ENCODE assay signal across 26 cellular contexts in genomic region chr13:46307554-46307953, GRCh38.
DNase-seq lines count a peak whose midpoint lies in the region; ATAC-seq and TF ChIP-seq lines count a peak whose summit lies in the region.
"Had no signal": no experiment of that assay in that cellular context is flagged by ENCODE, and none has a peak within 500 bp of the region (broad histone marks: within the 10 kb centered on the region; RNA-seq: fewer than 3 reads in every experiment).

No MANE protein-coding gene starts in this region.

- H3K27ac ChIP-seq in SK-N-SH (ENCODE audit: low read depth in 2 of 2, low read length in 1 of 2) (no peak overlapping the region), PC-9 (no peak overlapping the region)
- H3K27ac ChIP-seq: colonic mucosa, esophagus muscularis mucosa, gastroesophageal sphincter, hepatocyte, neutrophil, SK-N-MC, testis had no signal

- H3K4me1 ChIP-seq in SK-N-SH (ENCODE audit: control insufficient read depth in 1 of 2, insufficient read depth in 2 of 2, low read depth in 1 of 2, low read length in 1 of 2) (no peaks in the 10 kb centered on the region), PC-9 (replicated peaks; ENCODE audit: insufficient read depth) (no peaks in the 10 kb centered on the region)
- H3K4me1 ChIP-seq: colonic mucosa, esophagus muscularis mucosa, gastroesophageal sphincter, testis had no signal

- POLR2A ChIA-PET in SK-N-SH (lab: Yijun Ruan, JAX), result no interaction called here
- POLR2A ChIA-PET in PC-9 (lab: Charles Lee; ENCODE audit: unreplicated experiment), result no interaction called here

- no peak overlapping the region for H3K9ac ChIP-seq in SK-N-SH

- no peaks in the 10 kb centered on the region for H4K20me1 ChIP-seq in SK-N-SH (ENCODE audit: insufficient read depth)
- no peaks in the 10 kb centered on the region for H4K20me1 ChIP-seq in PC-9 (ENCODE audit: insufficient read depth)

- H3K4me2 ChIP-seq in SK-N-SH (no peak overlapping the region), PC-9 (no peak overlapping the region)
- H3K4me2 ChIP-seq: hepatocyte had no signal

- no peak overlapping the region for H3K4me3 ChIP-seq in SK-N-SH (ENCODE audit: low read depth in 2 of 2, low read length in 1 of 2)
- H3K4me3 ChIP-seq in PC-9, result no peak overlapping the region
- H3K4me3 ChIP-seq in epithelial cell of esophagus (ENCODE audit: low read length), result no peak overlapping the region
- H3K4me3 ChIP-seq: colonic mucosa, esophagus muscularis mucosa, gastroesophageal sphincter, hepatocyte, SK-N-MC, testis had no signal

- H2AFZ ChIP-seq in SK-N-SH (ENCODE audit: low read depth), result no peak overlapping the region
- peak overlapping the region; percentile 26; the same call in 1 of the 2 replicates for H2AFZ ChIP-seq in PC-9
- H2AFZ ChIP-seq: hepatocyte had no signal

- H3K9me3 ChIP-seq in SK-N-SH (no peaks in the 10 kb centered on the region), PC-9 (ENCODE audit: insufficient read depth, low read depth) (no peaks in the 10 kb centered on the region)
- H3K9me3 ChIP-seq: colonic mucosa, neutrophil, testis had no signal

- TF ChIP-seq EP300 in SK-N-SH (IDR thresholded peaks at IDR 0.05; ENCODE audit: borderline replicate concordance in 1 of 2, low read depth in 1 of 2, low read length in 1 of 2), result no peak

- no peaks in the 10 kb centered on the region for H3K79me2 ChIP-seq in SK-N-SH (ENCODE audit: insufficient read depth)
- no peaks in the 10 kb centered on the region for H3K79me2 ChIP-seq in PC-9 (ENCODE audit: low read depth)
- H3K79me2 ChIP-seq: hepatocyte had no signal

- 0 out of 2 replicates have a peak, but pooled peaks have one; percentile 8 for TF ChIP-seq CTCF in SK-N-SH (IDR thresholded peaks at IDR 0.05)
- no peak for TF ChIP-seq CTCF in PC-9 (conservative IDR thresholded peaks at IDR 0.05)
- no peak for TF ChIP-seq CTCF in epithelial cell of esophagus (IDR thresholded peaks at IDR 0.05; ENCODE audit: insufficient read depth, low read depth, low read length, missing control alignments)

- H3K36me3 ChIP-seq in SK-N-SH (replicated peaks in 1 of 2; ENCODE audit: control insufficient read depth in 1 of 2, insufficient read depth in 2 of 2, low read length in 1 of 2) (no peaks in the 10 kb centered on the region), PC-9 (ENCODE audit: low read depth) (no peaks in the 10 kb centered on the region)
- H3K36me3 ChIP-seq: colonic mucosa, esophagus muscularis mucosa, gastroesophageal sphincter, neutrophil had no signal

- 50% methylated on average over 1 of the region's 1 CpG for WGBS in SK-N-SH (ENCODE audit: low lambda C conversion rate)

- CTCF ChIA-PET in SK-N-SH (lab: Yijun Ruan, JAX), result no interaction called here
- CTCF ChIA-PET in PC-9 (lab: Charles Lee), result no interaction called here

- BruUV-seq in PC-9 (replicated peaks; lab: Mats Ljungman, UMichigan), result no TSS peak

- ATAC-seq in SK-N-SH treated with all-trans-retinoic acid at 6 μM for 48 hours, result no peak
- ATAC-seq in HG03571 (IDR thresholded peaks at IDR 0.05; ENCODE audit: unreplicated experiment), result no peak
- no peak for ATAC-seq in GM21367 (IDR thresholded peaks at IDR 0.05; ENCODE audit: unreplicated experiment)
- ATAC-seq: activated CD8-positive, alpha-beta T cell treated with anti-CD3 and anti-CD28 coated beads for 36 hours; activated T-helper 17 cell treated with anti-CD3 and anti-CD28 coated beads, Interleukin-2, amount 50 U/mL, for 72 hours; CD8-positive, alpha-beta T cell; gastroesophageal sphincter; left colon had no signal

- TF ChIP-seq RAD21 in SK-N-SH (IDR thresholded peaks at IDR 0.05; ENCODE audit: low read length), result no peak

- H3K9me2 ChIP-seq in SK-N-SH, result no peaks in the 10 kb centered on the region
- H3K9me2 ChIP-seq in PC-9 (ENCODE audit: insufficient read depth), result no peaks in the 10 kb centered on the region

- no peaks in the 10 kb centered on the region for H3F3A ChIP-seq in SK-N-SH (replicated peaks; ENCODE audit: insufficient read depth)
- H3F3A ChIP-seq in PC-9 (ENCODE audit: insufficient read depth, low read depth), result no peaks in the 10 kb centered on the region

- H3K27me3 ChIP-seq in SK-N-SH (ENCODE audit: insufficient read depth) (no peaks in the 10 kb centered on the region), PC-9 (ENCODE audit: insufficient read depth, low read depth) (no peaks in the 10 kb centered on the region)
- H3K27me3 ChIP-seq: colonic mucosa, esophagus muscularis mucosa, gastroesophageal sphincter, hepatocyte, neutrophil, testis had no signal

- DNase-seq in SK-N-SH, result no peak
- no peak for DNase-seq in PC-9
- peak; percentile 19 for DNase-seq in epithelial cell of esophagus (ENCODE audit: low read depth)
- no peak for DNase-seq in GDM1 (lab: John Stamatoyannopoulos, UW)
- no peak for DNase-seq in NCI-H1092 (lab: John Stamatoyannopoulos, UW)
- DNase-seq: activated CD8-positive, alpha-beta T cell treated with anti-CD3 and anti-CD28 coated beads for 36 hours; CD8-positive, alpha-beta T cell; colonic mucosa; H9; KBM-7; left colon; NCI-H1694 treated with DMSO at 0.1 percent for 48 hours; NCI-H2171 treated with DMSO at 0.1 percent for 48 hours; RPMI8226; stimulated activated naive CD4-positive, alpha-beta T cell treated with Interleukin-2 at 50 U/mL for 16 hours; T-helper 2 cell; testis had no signal

- intact Hi-C loops in PC-9 (cut with micrococcal nuclease; ENCODE audit: unreplicated experiment), result no loop called here

TF ChIP-seq in SK-N-SH, 30 proteins besides CTCF, POLR2A, EP300 and RAD21:
- TF ChIP-seq FOSL2 (IDR thresholded peaks at IDR 0.05; ENCODE audit: borderline replicate concordance, low read depth) (no peak), GABPA (IDR thresholded peaks at IDR 0.05; ENCODE audit: low read depth) (no peak)

TF ChIP-seq in SK-N-SH treated with all-trans-retinoic acid at 6 μM for 48 hours, 23 proteins besides CTCF, POLR2A, EP300 and RAD21 (continues in another document):
- TF ChIP-seq, protein P1, sequence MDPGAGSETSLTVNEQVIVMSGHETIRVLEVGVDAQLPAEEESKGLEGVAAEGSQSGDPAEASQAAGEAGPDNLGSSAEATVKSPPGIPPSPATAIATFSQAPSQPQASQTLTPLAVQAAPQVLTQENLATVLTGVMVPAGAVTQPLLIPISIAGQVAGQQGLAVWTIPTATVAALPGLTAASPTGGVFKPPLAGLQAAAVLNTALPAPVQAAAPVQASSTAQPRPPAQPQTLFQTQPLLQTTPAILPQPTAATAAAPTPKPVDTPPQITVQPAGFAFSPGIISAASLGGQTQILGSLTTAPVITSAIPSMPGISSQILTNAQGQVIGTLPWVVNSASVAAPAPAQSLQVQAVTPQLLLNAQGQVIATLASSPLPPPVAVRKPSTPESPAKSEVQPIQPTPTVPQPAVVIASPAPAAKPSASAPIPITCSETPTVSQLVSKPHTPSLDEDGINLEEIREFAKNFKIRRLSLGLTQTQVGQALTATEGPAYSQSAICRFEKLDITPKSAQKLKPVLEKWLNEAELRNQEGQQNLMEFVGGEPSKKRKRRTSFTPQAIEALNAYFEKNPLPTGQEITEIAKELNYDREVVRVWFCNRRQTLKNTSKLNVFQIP (CRISPR knock-in tag; IDR thresholded peaks at IDR 0.05; ENCODE audit: borderline replicate concordance, low read depth), result no peak
- TF ChIP-seq PPARA (CRISPR knock-in tag; IDR thresholded peaks at IDR 0.05; ENCODE audit: borderline replicate concordance) (no peak), ISL1 (CRISPR knock-in tag; IDR thresholded peaks at IDR 0.05) (no peak), CSRNP3 (CRISPR knock-in tag; IDR thresholded peaks at IDR 0.05) (no peak), ZNF70 (CRISPR knock-in tag; IDR thresholded peaks at IDR 0.05) (no peak), RARB (CRISPR knock-in tag; IDR thresholded peaks at IDR 0.05) (no peak), ZFP3 (CRISPR knock-in tag; IDR thresholded peaks at IDR 0.05) (no peak), ARNTL (CRISPR knock-in tag; IDR thresholded peaks at IDR 0.05; ENCODE audit: borderline replicate concordance, low read depth) (no peak), TSHZ2 (CRISPR knock-in tag; IDR thresholded peaks at IDR 0.05) (no peak), ZFP30 (CRISPR knock-in tag; IDR thresholded peaks at IDR 0.05) (no peak), OSR1 (CRISPR knock-in tag; IDR thresholded peaks at IDR 0.05) (no peak), CSDC2 (CRISPR knock-in tag; IDR thresholded peaks at IDR 0.05) (no peak), GLIS3 (CRISPR knock-in tag; IDR thresholded peaks at IDR 0.05) (no peak), ESRRG (CRISPR knock-in tag; IDR thresholded peaks at IDR 0.05) (no peak)
